ENCODE assay signal across 25 cellular contexts in genomic region chr14:99840265-99840664, GRCh38.
"Had no signal": no experiment of that assay in that cellular context is flagged by ENCODE, and none has a peak within 500 bp of the region (broad histone marks: within the 10 kb centered on the region; RNA-seq: fewer than 3 reads in every experiment).

No MANE protein-coding gene starts in this region.

- FAIRE-seq: endometrium, islet of Langerhans, keratinocyte had no signal

- H3K36me3 Mint-ChIP-seq: memory B cell, naive B cell had no signal

- H3K4me1 Mint-ChIP-seq: memory B cell, naive B cell had no signal

- DNase-seq: colonic mucosa; cortex of kidney; effector CD8-positive, alpha-beta T cell; effector memory CD8-positive, alpha-beta T cell; endodermal cell; erythroblast; esophagus squamous epithelium; foreskin fibroblast; foreskin melanocyte; gastrocnemius medialis; glutamatergic neuron; heart right ventricle; hippocampal formation; left lung; lower lobe of right lung; mucosa of descending colon; naive B cell had no signal

- H3K4me1 ChIP-seq: colonic mucosa had no signal

- ATAC-seq: effector memory CD8-positive, alpha-beta T cell; esophagus mucosa; gastrocnemius medialis; lower lobe of right lung; mucosa of descending colon had no signal

- H3K9me3 ChIP-seq: colonic mucosa, esophagus squamous epithelium, gastrocnemius medialis, heart right ventricle, left lung, lower lobe of right lung, mucosa of descending colon had no signal

- H3K27me3 ChIP-seq: colonic mucosa, gastrocnemius medialis, heart right ventricle, left lung had no signal

- H3K9me3 Mint-ChIP-seq: dendritic cell treated with granulocyte-macrophage colony-stimulating factor and Interleukin-4, amounts not matched to agents 40 ng/mL and 50 ng/mL, for 4 days; endodermal cell; mesothelial cell of epicardium had no signal

- H3K4me3 Mint-ChIP-seq: dendritic cell treated with granulocyte-macrophage colony-stimulating factor and Interleukin-4, amounts not matched to agents 40 ng/mL and 50 ng/mL, for 4 days; effector memory CD8-positive, alpha-beta T cell; endodermal cell; memory B cell; mesothelial cell of epicardium; naive B cell had no signal

- H3K27ac Mint-ChIP-seq: dendritic cell treated with granulocyte-macrophage colony-stimulating factor and Interleukin-4, amounts not matched to agents 40 ng/mL and 50 ng/mL, for 4 days; effector memory CD8-positive, alpha-beta T cell; endodermal cell; memory B cell; mesothelial cell of epicardium; naive B cell had no signal

- H3K27ac ChIP-seq: colonic mucosa, epithelial cell of prostate, esophagus squamous epithelium, gastrocnemius medialis, left lung had no signal

- H3K4me3 ChIP-seq: colonic mucosa, esophagus squamous epithelium, gastrocnemius medialis, heart right ventricle, left lung, lower lobe of right lung, mucosa of descending colon had no signal

- H3K36me3 ChIP-seq: colonic mucosa, esophagus squamous epithelium, gastrocnemius medialis, heart right ventricle, left lung, lower lobe of right lung had no signal
